In genomic region chr2:28687640-28688039, GRCh38 we compare ENCODE assay signal across 2 cellular contexts.
TF ChIP-seq lines count a peak whose summit lies in the region.

No MANE protein-coding gene starts in this region.

TF ChIP-seq in HCT116, 20 proteins besides CTCF, POLR2A, EP300 and RAD21 (continued from another document):
- no peak for TF ChIP-seq ATF3 (IDR thresholded peaks at IDR 0.05)
- TF ChIP-seq EGR1 (IDR thresholded peaks at IDR 0.05; ENCODE audit: low read depth), result no peak
- no peak for TF ChIP-seq SIN3A (IDR thresholded peaks at IDR 0.05; ENCODE audit: low read depth)
- no peak for TF ChIP-seq ZBTB33 (IDR thresholded peaks at IDR 0.05; ENCODE audit: extremely low read depth, insufficient replicate concordance, low read length)
- TF ChIP-seq YY1 (IDR thresholded peaks at IDR 0.05; ENCODE audit: extremely low read depth, insufficient replicate concordance, low read depth, low read length), result no peak
- no peak for TF ChIP-seq ZFX (IDR thresholded peaks at IDR 0.05)
- TF ChIP-seq MAX (IDR thresholded peaks at IDR 0.05), result no peak

TF ChIP-seq in IMR-90, 13 proteins besides CTCF, POLR2A, EP300 and RAD21 (continued from another document):
- TF ChIP-seq MAFK (IDR thresholded peaks at IDR 0.05; ENCODE audit: low read depth, low read length), result no peak
- no peak for TF ChIP-seq MAZ (IDR thresholded peaks at IDR 0.05; ENCODE audit: borderline replicate concordance, low read depth, low read length)
- no peak for TF ChIP-seq USF2 (IDR thresholded peaks at IDR 0.05; ENCODE audit: low read depth, low read length)
- no peak for TF ChIP-seq MXI1 (IDR thresholded peaks at IDR 0.05; ENCODE audit: borderline replicate concordance, low read depth, low read length)
- TF ChIP-seq CEBPB (IDR thresholded peaks at IDR 0.05; ENCODE audit: low read depth, low read length), result no peak
- no peak for TF ChIP-seq NFE2L2 (IDR thresholded peaks at IDR 0.05; ENCODE audit: low read depth, low read length)
- TF ChIP-seq CHD1 (IDR thresholded peaks at IDR 0.05; ENCODE audit: low read depth, low read length), result no peak
- no peak for TF ChIP-seq BHLHE40 (IDR thresholded peaks at IDR 0.05; ENCODE audit: low read depth, low read length)
- TF ChIP-seq ELK1 (IDR thresholded peaks at IDR 0.05; ENCODE audit: borderline replicate concordance, low read depth, low read length), result no peak
